12 cellular contexts compared by ENCODE assay signal in genomic region chr16:68786685-68787418, GRCh38. TPM values are rescaled to one million over a fixed set of nuclear protein-coding genes. Genes with fewer than 3 reads are reported as not detected.
DNase-seq lines count a peak whose midpoint lies in the region; ATAC-seq and TF ChIP-seq lines count a peak whose summit lies in the region.
"Had no signal": no experiment of that assay in that cellular context is flagged by ENCODE, and none has a peak within 500 bp of the region (broad histone marks: within the 10 kb centered on the region; RNA-seq: fewer than 3 reads in every experiment).

No MANE protein-coding gene starts in this region.

- intact Hi-C loops in left colon (cut with DNase I, micrococcal nuclease) (no loop called here), aorta (cut with DNase I) (no loop called here)

- TF ChIP-seq CTCF in tibial nerve (IDR thresholded peaks at IDR 0.05): no peak
- TF ChIP-seq CTCF in GM20000 (IDR thresholded peaks at IDR 0.05; ENCODE audit: extremely low read depth, missing control alignments): no peak

- WGBS in tibial nerve, 2 donors: 22 to 26% methylated on average over 7 of the region's 7 CpGs
- WGBS in aorta, 2 donors: 42 to 49% methylated on average over 7 of the region's 7 CpGs

- H3K27ac ChIP-seq in tibial nerve: peak overlapping the region in 3 of 4 donors; percentile 29 to 82 (median 79)
- no peak overlapping the region for H3K27ac ChIP-seq in aorta (ENCODE audit: low read depth in 1 of 2, low read length in 2 of 2)
- H3K27ac ChIP-seq: right atrium auricular region, upper lobe of left lung had no signal

- TF ChIP-seq POLR2A in tibial nerve (IDR thresholded peaks at IDR 0.05): no peak

- H3K9me3 ChIP-seq in tibial nerve (no peaks in the 10 kb centered on the region), aorta (ENCODE audit: control insufficient read depth, low read length) (no peaks in the 10 kb centered on the region)
- H3K9me3 ChIP-seq: right atrium auricular region, upper lobe of left lung had no signal

- peaks cover 0 to 24% (median 3%) of the 10 kb centered on the region in 4 donors for H3K4me1 ChIP-seq in tibial nerve
- H3K4me1 ChIP-seq in aorta (ENCODE audit: control insufficient read depth in 1 of 2, insufficient read depth in 2 of 2, low read length in 2 of 2): no peaks in the 10 kb centered on the region
- H3K4me1 ChIP-seq: right atrium auricular region had no signal

- ATAC-seq in left colon: peak; percentile 47
- ATAC-seq in aorta (ENCODE audit: low FRiP score): no peak
- no peak for ATAC-seq in HG03460 (IDR thresholded peaks at IDR 0.05; ENCODE audit: unreplicated experiment)

- H3K27me3 ChIP-seq in tibial nerve (no peaks in the 10 kb centered on the region), aorta (ENCODE audit: control insufficient read depth in 1 of 2, insufficient read depth in 2 of 2, low read length in 1 of 2) (no peaks in the 10 kb centered on the region)
- H3K27me3 ChIP-seq: right atrium auricular region, upper lobe of left lung had no signal

- no peak overlapping the region for H3K4me3 ChIP-seq in tibial nerve
- H3K4me3 ChIP-seq in aorta (ENCODE audit: low read length in 2 of 2): no peak overlapping the region
- H3K4me3 ChIP-seq: right atrium auricular region, upper lobe of left lung had no signal

- H3K36me3 ChIP-seq in tibial nerve (no peaks in the 10 kb centered on the region), aorta (ENCODE audit: control insufficient read depth in 1 of 2, insufficient read depth in 2 of 2, low read length in 1 of 2) (no peaks in the 10 kb centered on the region)
- H3K36me3 ChIP-seq: right atrium auricular region, upper lobe of left lung had no signal

- DNase-seq in NCI-H1436 (lab: John Stamatoyannopoulos, UW) (peak; percentile 65), amygdala (lab: John Stamatoyannopoulos, UW) (peak in 54 of 56 donors; percentile 20 to 95 (median 74)), left colon (peak; percentile 16 to 41), tibial nerve (ENCODE audit: low spot score in 2 of 2) (no peak), aorta (no peak), GM20000 (ENCODE audit: low spot score) (no peak)
- DNase-seq in activated effector memory CD4-positive, alpha-beta T cell treated with anti-CD3 and anti-CD28 coated beads, Interleukin-2, amount 50 U/mL, for 16 hours: no peak
- DNase-seq: erythroblast, upper lobe of left lung had no signal

- peak in 1 of 2 donors; percentile 65 for TF ChIP-seq EP300 in tibial nerve (IDR thresholded peaks at IDR 0.05)

RNA-seq across cellular contexts. Expression of gene CDH1, which starts 49.8 kb away (rescaled TPM):
- total RNA-seq in left colon (100 to 1,000 TPM; 714 to 770 TPM), tibial nerve (10 to 100 TPM; 17.9 to 32.9 (median 20.2) TPM), aorta (1 to 10 TPM in 1 of 2 donors, under 1 TPM in 1; 0.29 to 1.0 TPM)
- polyA plus RNA-seq in aorta: 1 to 10 TPM in 1 of 2 donors, under 1 TPM in 1; 0.23 to 9.6 TPM
- total RNA-seq: activated CD8-positive, alpha-beta memory T cell treated with anti-CD3 and anti-CD28 coated beads for 36 hours had no signal

RNA-seq across cellular contexts. Expression of gene TANGO6, which starts 56.5 kb away (rescaled TPM):
- 1 to 10 TPM; 8.1 to 9.0 TPM for total RNA-seq in left colon
- 10 to 100 TPM; 18.4 to 36.0 (median 23.3) TPM for total RNA-seq in tibial nerve
- 10 to 100 TPM; 19.9 to 26.6 TPM for total RNA-seq in aorta
- polyA plus RNA-seq in aorta: 1 to 10 TPM; 5.4 to 6.4 TPM

Comparison
In these comparisons a context has a peak if more than half of its experiments do, and no peak if none do; other contexts are left out.
1. DNase-seq: peak in NCI-H1436 (single experiment), amygdala (54 of 56) and left colon (2 of 2); none in tibial nerve (0 of 2), aorta (0 of 2), activated effector memory CD4-positive, alpha-beta T cell treated with anti-CD3 and anti-CD28 coated beads, Interleukin-2, amount 50 U/mL, for 16 hours (single experiment) and GM20000 (single experiment).
2. H3K27ac ChIP-seq: peak in tibial nerve (3 of 4); none in aorta (0 of 2).
3. RNA of gene CDH1, which starts 49.8 kb away (total RNA-seq): 714 to 770 TPM in left colon; 17.9 to 32.9 TPM in tibial nerve and 0.29 to 1.0 TPM in aorta; every median in the first group is over 10 times any median in the second.